Comparison of ENCODE assay signal across 16 cellular contexts in the genomic region with DNA sequence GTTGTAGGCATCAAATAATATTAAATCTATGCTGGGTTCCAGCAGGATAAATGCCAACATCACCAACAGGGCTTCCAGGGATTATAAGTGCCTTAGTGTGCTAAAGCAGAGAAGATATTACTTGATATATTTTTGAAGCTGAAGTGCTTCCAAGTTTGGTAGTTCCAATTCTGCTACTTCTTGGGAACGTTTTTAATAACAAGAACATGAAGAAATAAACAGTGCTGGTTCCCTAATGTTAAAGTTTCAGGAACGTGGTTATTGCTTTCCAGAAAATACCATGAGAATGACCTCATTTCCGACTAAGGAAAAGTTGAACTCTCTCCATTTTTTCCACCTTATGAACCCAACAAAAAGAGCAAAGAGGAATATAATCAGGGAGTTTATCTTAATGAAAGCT. TPM values are rescaled to one million over a fixed set of nuclear protein-coding genes. Genes with fewer than 3 reads are reported as not detected.
DNase-seq lines count a peak whose midpoint lies in the region; ATAC-seq and TF ChIP-seq lines count a peak whose summit lies in the region.
"Had no signal": no experiment of that assay in that cellular context is flagged by ENCODE, and none has a peak within 500 bp of the region (broad histone marks: within the 10 kb centered on the region; RNA-seq: fewer than 3 reads in every experiment).

No MANE protein-coding gene starts in this region.

- ATAC-seq in thoracic aorta (ENCODE audit: insufficient number of reproducible peaks, low FRiP score, low read depth) = peak; percentile 33
- ATAC-seq: activated CD8-positive, alpha-beta T cell treated with anti-CD3 and anti-CD28 coated beads for 36 hours; mucosa of descending colon had no signal

- peak overlapping the region; percentile 31; the same call in 1 of the 2 replicates for H3K9ac ChIP-seq in GM23248

- peaks cover 4% of the 10 kb centered on the region for H3K79me2 ChIP-seq in GM23248 (ENCODE audit: insufficient read depth)

- peak overlapping the region; percentile 49 for H3K27ac ChIP-seq in GM23248
- H3K27ac ChIP-seq in caudate nucleus (ENCODE audit: low read depth, low read length) = peak overlapping the region; percentile 33
- peak overlapping the region; percentile 97 for H3K27ac ChIP-seq in thoracic aorta
- H3K27ac ChIP-seq: brain microvascular endothelial cell, epithelial cell of prostate, SJCRH30 had no signal

- no peaks in the 10 kb centered on the region for H3K27me3 ChIP-seq in GM23248 (replicated peaks; ENCODE audit: insufficient read depth)
- no peaks in the 10 kb centered on the region for H3K27me3 ChIP-seq in thoracic aorta (replicated peaks; ENCODE audit: insufficient read depth)
- H3K27me3 ChIP-seq: brain microvascular endothelial cell, SJCRH30 had no signal

- in situ Hi-C loops in GM23248 (cut with MboI) = no loop called here

- TF ChIP-seq CTCF in thoracic aorta (IDR thresholded peaks at IDR 0.05) = no peak

- H3K36me3 ChIP-seq in GM23248 (ENCODE audit: low read depth) (no peaks in the 10 kb centered on the region), thoracic aorta (no peaks in the 10 kb centered on the region)
- H3K36me3 ChIP-seq: brain microvascular endothelial cell, SJCRH30 had no signal

- H3K9me2 ChIP-seq in GM23248 (ENCODE audit: insufficient read depth) = no peaks in the 10 kb centered on the region

- peak overlapping the region; percentile 36; the same call in 1 of the 2 replicates for H3K4me3 ChIP-seq in GM23248
- H3K4me3 ChIP-seq in thoracic aorta = peak overlapping the region; percentile 33
- H3K4me3 ChIP-seq: mucosa of descending colon, SJCRH30 had no signal

- H3K9me3 ChIP-seq in GM23248 (ENCODE audit: low read depth) (no peaks in the 10 kb centered on the region), thoracic aorta (no peaks in the 10 kb centered on the region)
- H3K9me3 ChIP-seq: mucosa of descending colon had no signal

- H3K4me1 ChIP-seq in GM23248 (ENCODE audit: insufficient read depth) (peaks cover 10% of the 10 kb centered on the region), thoracic aorta (ENCODE audit: control insufficient read depth in 1 of 2, low read depth in 2 of 2) (peaks cover 18 to 34% of the 10 kb centered on the region in 2 donors)
- H3K4me1 ChIP-seq: SJCRH30 had no signal

- peak overlapping the region; percentile 48 for H3K4me2 ChIP-seq in GM23248 (ENCODE audit: unreplicated experiment)

- H3F3A ChIP-seq in GM23248 (ENCODE audit: insufficient read depth) = peaks cover 7% of the 10 kb centered on the region; the same call in 1 of the 2 replicates

- DNase-seq in GM23248 = peak; percentile 60
- no peak for DNase-seq in caudate nucleus (lab: John Stamatoyannopoulos, UW)
- DNase-seq in iris pigment epithelial cell (ENCODE audit: low read depth) = peak; percentile 34
- no peak for DNase-seq in thoracic aorta (ENCODE audit: low spot score)
- no peak for DNase-seq in SKM-1 (lab: John Stamatoyannopoulos, UW; ENCODE audit: unreplicated experiment)
- no peak for DNase-seq in SIG-M5 (lab: John Stamatoyannopoulos, UW)
- no peak for DNase-seq in SHP77 (lab: John Stamatoyannopoulos, UW)
- DNase-seq: activated CD8-positive, alpha-beta T cell treated with anti-CD3 and anti-CD28 coated beads for 36 hours; brain microvascular endothelial cell; GF-D8; mucosa of descending colon; NCI-H2107; SJCRH30; stimulated activated CD4-positive, alpha-beta T cell treated with anti-CD3 and anti-CD28 coated beads, Interleukin-4, amount 100 ng/mL, for 1 hour had no signal

- WGBS in GM23248 (ENCODE audit: low coverage in 1 of 2, low lambda C conversion rate in 2 of 2, missing lambda C conversion rate in 2 of 2), 2 experiments = 1% methylated on average over 3 of the region's 3 CpGs

- H2AFZ ChIP-seq in GM23248 = peak overlapping the region; percentile 18

- H4K20me1 ChIP-seq in GM23248 (ENCODE audit: insufficient read depth) = no peaks in the 10 kb centered on the region

RNA-seq across cellular contexts. Expression of gene RNF185, which starts 4.6 kb away (rescaled TPM):
- total RNA-seq in GM23248 (2014; rRNA removed; shearing (Covaris generic)) = 46.2 and 47.3 TPM in 2 replicates
- 49.8 and 52.0 TPM in 2 replicates for polyA plus RNA-seq in GM23248 (2016; fragmentation: Nextera tagmentation; extraction: Ambion mirVana)
- total RNA-seq in thoracic aorta = 10 to 100 TPM; 31.3 to 40.2 TPM

RNA-seq across cellular contexts. Expression of gene PLA2G3, which starts 15.1 kb away (rescaled TPM):
- total RNA-seq in GM23248 (2014; rRNA removed; shearing (Covaris generic)) = not detected in 2 replicates
- not detected in 2 replicates for polyA plus RNA-seq in GM23248 (2016; fragmentation: Nextera tagmentation; extraction: Ambion mirVana)
- not detected for total RNA-seq in thoracic aorta
- total RNA-seq: activated CD8-positive, alpha-beta T cell treated with anti-CD3 and anti-CD28 coated beads for 36 hours; activated T-helper 2 cell treated with anti-CD3 and anti-CD28 coated beads, Interferon-gamma antibody, Interleukin-2, Interleukin-4, amounts not matched to agents 10 μg/mL and 5 μg/mL and 100 μg/mL, durations not matched to agents 14 hours and 24 hours and 36 hours had no signal

RNA-seq across cellular contexts. Expression of gene INPP5J, which starts 32.7 kb away (rescaled TPM):
- total RNA-seq in GM23248 (2014; rRNA removed; shearing (Covaris generic)) = 0.13 TPM in 1 of 2 replicates, not detected in the other
- 0.15 and 0.26 TPM in 2 replicates for polyA plus RNA-seq in GM23248 (2016; fragmentation: Nextera tagmentation; extraction: Ambion mirVana)
- total RNA-seq in thoracic aorta = 1 to 10 TPM; 2.3 to 4.1 TPM

RNA-seq across cellular contexts. Expression of gene SELENOM, which starts 48.1 kb away (rescaled TPM):
- total RNA-seq in GM23248 (2014; rRNA removed; shearing (Covaris generic)) = 216 and 268 TPM in 2 replicates
- polyA plus RNA-seq in GM23248 (2016; fragmentation: Nextera tagmentation; extraction: Ambion mirVana) = 522 and 537 TPM in 2 replicates
- 1,000 to 10,000 TPM in 1 of 2 donors, 100 to 1,000 TPM in 1; 453 to 1,695 TPM for total RNA-seq in thoracic aorta

RNA-seq across cellular contexts. Expression of gene LIMK2, which starts 56.7 kb away (rescaled TPM):
- total RNA-seq in GM23248 (2014; rRNA removed; shearing (Covaris generic)) = 19.3 and 19.5 TPM in 2 replicates
- polyA plus RNA-seq in GM23248 (2016; fragmentation: Nextera tagmentation; extraction: Ambion mirVana) = 10.7 and 11.1 TPM in 2 replicates
- total RNA-seq in thoracic aorta = 10 to 100 TPM; 38.4 to 76.8 TPM

Comparison
In these comparisons a context has a peak if more than half of its experiments do, and no peak if none do; other contexts are left out.
1. DNase-seq: peak in GM23248 (single experiment) and iris pigment epithelial cell (single experiment); none in caudate nucleus (0 of 61), thoracic aorta (single experiment), SKM-1 (single experiment), SIG-M5 (single experiment) and SHP77 (0 of 2).
2. H3K27ac ChIP-seq: peak in every context shown above with its lines; median percentile 97 in thoracic aorta; 49 in GM23248; 33 in caudate nucleus.